ENCODE assay signal across 26 cellular contexts in genomic region chr2:73088703-73089102, GRCh38. TPM values are rescaled to one million over a fixed set of nuclear protein-coding genes. Genes with fewer than 3 reads are reported as not detected.
A peak's percentile ranks its signal among the peaks of the same experiment; 100 is the strongest.
DNase-seq lines count a peak whose midpoint lies in the region; ATAC-seq and TF ChIP-seq lines count a peak whose summit lies in the region.
"Had no signal": no experiment of that assay in that cellular context is flagged by ENCODE, and none has a peak within 500 bp of the region (broad histone marks: within the 10 kb centered on the region; RNA-seq: fewer than 3 reads in every experiment).

No MANE protein-coding gene starts in this region.

- no peaks in the 10 kb centered on the region for H3K9me2 ChIP-seq in SK-N-SH

- TF ChIP-seq CTCF in SK-N-SH (IDR thresholded peaks at IDR 0.05) (no peak), brain microvascular endothelial cell (IDR thresholded peaks at IDR 0.05; ENCODE audit: low read depth, low read length, missing control alignments) (no peak), omental fat pad (IDR thresholded peaks at IDR 0.05) (no peak)

- H3K9me3 Mint-ChIP-seq in activated T-cell treated with anti-CD3 and anti-CD28 coated beads, Interleukin-2, amount 50 U/mL, for 72 hours, result no peaks in the 10 kb centered on the region
- H3K9me3 Mint-ChIP-seq: activated CD4-positive, alpha-beta T cell treated with anti-CD3 and anti-CD28 coated beads, Interleukin-2, amount 10 ng/mL, durations not matched to agents 7 days and 5 days; activated naive CD4-positive, alpha-beta T cell treated with anti-CD3 and anti-CD28 coated beads, Interleukin-2, amount 50 U/mL, for 24 hours; CD8-positive, alpha-beta memory T cell; nephron had no signal

- no peak for TF ChIP-seq RAD21 in SK-N-SH (IDR thresholded peaks at IDR 0.05; ENCODE audit: low read length)

- H3K9ac ChIP-seq in SK-N-SH, result peak overlapping the region; percentile 72
- no peak overlapping the region for H3K9ac ChIP-seq in stomach smooth muscle (ENCODE audit: low read length in 2 of 2)

- TF ChIP-seq EP300 in SK-N-SH (IDR thresholded peaks at IDR 0.05; ENCODE audit: borderline replicate concordance in 1 of 2, low read depth in 1 of 2, low read length in 1 of 2), result no peak

- 100% methylated on average over 2 of the region's 14 CpGs for WGBS in SK-N-SH (ENCODE audit: low lambda C conversion rate)

- peak overlapping the region; percentile 65; the same call in 1 of the 2 replicates for H3K4me2 ChIP-seq in SK-N-SH

- POLR2A ChIA-PET in SK-N-SH (lab: Yijun Ruan, JAX), result no interaction called here

- peaks cover 53% of the 10 kb centered on the region for H4K20me1 ChIP-seq in SK-N-SH (ENCODE audit: insufficient read depth)

- peaks cover 95% of the 10 kb centered on the region for H3K79me2 ChIP-seq in SK-N-SH (ENCODE audit: insufficient read depth)

- H3K27ac Mint-ChIP-seq in activated T-cell treated with anti-CD3 and anti-CD28 coated beads, Interleukin-2, amount 50 U/mL, for 72 hours, result no peak overlapping the region
- H3K27ac Mint-ChIP-seq: activated CD4-positive, alpha-beta T cell treated with anti-CD3 and anti-CD28 coated beads, Interleukin-2, amount 10 ng/mL, durations not matched to agents 7 days and 5 days; activated CD8-positive, alpha-beta memory T cell treated with anti-CD3 and anti-CD28 coated beads, Interleukin-2, amount 10 ng/mL, durations not matched to agents 7 days and 5 days; activated naive CD4-positive, alpha-beta T cell treated with anti-CD3 and anti-CD28 coated beads, Interleukin-2, amount 50 U/mL, for 24 hours; CD8-positive, alpha-beta memory T cell had no signal

- H3K27me3 ChIP-seq in SK-N-SH (ENCODE audit: insufficient read depth) (no peaks in the 10 kb centered on the region), brain microvascular endothelial cell (replicated peaks) (no peaks in the 10 kb centered on the region), muscle layer of duodenum (ENCODE audit: low read depth, low read length) (no peaks in the 10 kb centered on the region), stomach smooth muscle (ENCODE audit: control insufficient read depth in 1 of 2, insufficient read depth in 2 of 2, low read length in 2 of 2) (no peaks in the 10 kb centered on the region)
- H3K27me3 ChIP-seq: gastroesophageal sphincter, tibial nerve had no signal

- H3K27me3 Mint-ChIP-seq in activated T-cell treated with anti-CD3 and anti-CD28 coated beads, Interleukin-2, amount 50 U/mL, for 72 hours (ENCODE audit: low read depth), result no peaks in the 10 kb centered on the region
- H3K27me3 Mint-ChIP-seq: activated CD4-positive, alpha-beta T cell treated with anti-CD3 and anti-CD28 coated beads, Interleukin-2, amount 10 ng/mL, durations not matched to agents 7 days and 5 days; activated CD8-positive, alpha-beta memory T cell treated with anti-CD3 and anti-CD28 coated beads, Interleukin-2, amount 10 ng/mL, durations not matched to agents 7 days and 5 days; activated naive CD4-positive, alpha-beta T cell treated with anti-CD3 and anti-CD28 coated beads, Interleukin-2, amount 50 U/mL, for 24 hours; CD8-positive, alpha-beta memory T cell; progenitor cell of endocrine pancreas had no signal

- no peak overlapping the region for H3K4me3 Mint-ChIP-seq in activated T-cell treated with anti-CD3 and anti-CD28 coated beads, Interleukin-2, amount 50 U/mL, for 72 hours
- H3K4me3 Mint-ChIP-seq: activated CD4-positive, alpha-beta T cell treated with anti-CD3 and anti-CD28 coated beads, Interleukin-2, amount 10 ng/mL, durations not matched to agents 7 days and 5 days; activated CD8-positive, alpha-beta memory T cell treated with anti-CD3 and anti-CD28 coated beads, Interleukin-2, amount 10 ng/mL, durations not matched to agents 7 days and 5 days; activated naive CD4-positive, alpha-beta T cell treated with anti-CD3 and anti-CD28 coated beads, Interleukin-2, amount 50 U/mL, for 24 hours; CD8-positive, alpha-beta memory T cell had no signal

- H3K27ac ChIP-seq in SK-N-SH (ENCODE audit: low read depth in 2 of 2, low read length in 1 of 2) (peak overlapping the region in 1 of 2 experiments; percentile 93; a peak in 2 of 4 replicates), brain microvascular endothelial cell (peak overlapping the region; percentile 79), muscle layer of duodenum (ENCODE audit: low read length) (peak overlapping the region; percentile 73), stomach smooth muscle (ENCODE audit: low read length) (peak overlapping the region; percentile 31)
- H3K27ac ChIP-seq: 22Rv1 had no signal

- peaks cover 13% of the 10 kb centered on the region for H3F3A ChIP-seq in SK-N-SH (replicated peaks; ENCODE audit: insufficient read depth)

- no peak overlapping the region for H2AFZ ChIP-seq in SK-N-SH (ENCODE audit: low read depth)

- no peak overlapping the region for H3K4me3 ChIP-seq in SK-N-SH (ENCODE audit: low read depth in 2 of 2, low read length in 1 of 2)
- no peak overlapping the region for H3K4me3 ChIP-seq in brain microvascular endothelial cell (ENCODE audit: low read depth, low read length)
- H3K4me3 ChIP-seq in muscle layer of duodenum (ENCODE audit: low read depth in 1 of 2, low read length in 2 of 2), result no peak overlapping the region
- H3K4me3 ChIP-seq in stomach smooth muscle (ENCODE audit: low read length in 2 of 2), result no peak overlapping the region
- H3K4me3 ChIP-seq: gastroesophageal sphincter, tibial nerve had no signal

- no peaks in the 10 kb centered on the region for H3K4me1 Mint-ChIP-seq in activated T-cell treated with anti-CD3 and anti-CD28 coated beads, Interleukin-2, amount 50 U/mL, for 72 hours (ENCODE audit: low read depth)
- H3K4me1 Mint-ChIP-seq: activated CD4-positive, alpha-beta T cell treated with anti-CD3 and anti-CD28 coated beads, Interleukin-2, amount 10 ng/mL, durations not matched to agents 7 days and 5 days; activated CD8-positive, alpha-beta memory T cell treated with anti-CD3 and anti-CD28 coated beads, Interleukin-2, amount 10 ng/mL, durations not matched to agents 7 days and 5 days; activated naive CD4-positive, alpha-beta T cell treated with anti-CD3 and anti-CD28 coated beads, Interleukin-2, amount 50 U/mL, for 24 hours had no signal

- ATAC-seq in SK-N-SH treated with all-trans-retinoic acid at 6 μM for 48 hours (no peak), omental fat pad (ENCODE audit: low FRiP score) (no peak)
- no peak for ATAC-seq in activated T-cell treated with anti-CD3 and anti-CD28 coated beads, Interleukin-2, amount 50 U/mL, for 72 hours (replicated peaks in 1 of 2)
- ATAC-seq: activated CD8-positive, alpha-beta memory T cell treated with anti-CD3 and anti-CD28 coated beads, Interleukin-2, amount 10 ng/mL, durations not matched to agents 7 days and 5 days; HCT116 had no signal

- H3K36me3 Mint-ChIP-seq in activated T-cell treated with anti-CD3 and anti-CD28 coated beads, Interleukin-2, amount 50 U/mL, for 72 hours (ENCODE audit: insufficient read depth in 2 of 2), result no peaks in the 10 kb centered on the region
- H3K36me3 Mint-ChIP-seq: activated CD8-positive, alpha-beta memory T cell treated with anti-CD3 and anti-CD28 coated beads, Interleukin-2, amount 10 ng/mL, durations not matched to agents 7 days and 5 days; activated naive CD4-positive, alpha-beta T cell treated with anti-CD3 and anti-CD28 coated beads, Interleukin-2, amount 50 U/mL, for 24 hours had no signal

- H3K9me3 ChIP-seq in SK-N-SH (no peaks in the 10 kb centered on the region), muscle layer of duodenum (ENCODE audit: control insufficient read depth in 1 of 2, low read length in 2 of 2) (no peaks in the 10 kb centered on the region), stomach smooth muscle (ENCODE audit: control insufficient read depth in 2 of 2, low read length in 2 of 2) (no peaks in the 10 kb centered on the region)
- H3K9me3 ChIP-seq: gastroesophageal sphincter, tibial nerve had no signal

- peaks cover 20 to 33% of the 10 kb centered on the region in 2 experiments; a peak in 2 of 4 replicates for H3K4me1 ChIP-seq in SK-N-SH (ENCODE audit: control insufficient read depth in 1 of 2, insufficient read depth in 2 of 2, low read depth in 1 of 2, low read length in 1 of 2)
- H3K4me1 ChIP-seq in muscle layer of duodenum (ENCODE audit: control insufficient read depth in 1 of 2, insufficient read depth in 2 of 2, low read length in 2 of 2), result peaks cover 0 to 19% of the 10 kb centered on the region in 2 donors
- peaks cover 27% of the 10 kb centered on the region for H3K4me1 ChIP-seq in stomach smooth muscle (ENCODE audit: control insufficient read depth, insufficient read depth, low read length)

- DNase-seq in SK-N-SH, result no peak
- DNase-seq in brain microvascular endothelial cell, result no peak
- no peak for DNase-seq in omental fat pad (ENCODE audit: low spot score)
- no peak for DNase-seq in activated T-cell treated with anti-CD3 and anti-CD28 coated beads, Interleukin-2, amount 50 U/mL, for 72 hours
- DNase-seq in NCI-H2107 (lab: John Stamatoyannopoulos, UW), result no peak
- DNase-seq: activated CD4-positive, alpha-beta T cell treated with anti-CD3 and anti-CD28 coated beads, Interleukin-2, amount 10 ng/mL, durations not matched to agents 7 days and 5 days; activated CD8-positive, alpha-beta memory T cell treated with anti-CD3 and anti-CD28 coated beads, Interleukin-2, amount 10 ng/mL, durations not matched to agents 7 days and 5 days; CD8-positive, alpha-beta memory T cell; DMS79; effector CD4-positive, alpha-beta T cell; KBM-7; mesendoderm; NCI-H146; NCI-H2171; stimulated activated CD4-positive, alpha-beta T cell treated with anti-CD3 and anti-CD28 coated beads, Interleukin-4, amount 100 ng/mL, for 1 hour; stimulated activated naive CD4-positive, alpha-beta T cell had no signal

- peaks cover 0 to 28% of the 10 kb centered on the region in 2 experiments for H3K36me3 ChIP-seq in SK-N-SH (replicated peaks in 1 of 2; ENCODE audit: control insufficient read depth in 1 of 2, insufficient read depth in 2 of 2, low read length in 1 of 2)
- H3K36me3 ChIP-seq in brain microvascular endothelial cell (replicated peaks), result peaks cover 29% of the 10 kb centered on the region
- peaks cover 0 to 20% of the 10 kb centered on the region in 2 donors for H3K36me3 ChIP-seq in muscle layer of duodenum (ENCODE audit: control insufficient read depth in 1 of 2, insufficient read depth in 2 of 2, low read length in 2 of 2)
- H3K36me3 ChIP-seq in stomach smooth muscle (ENCODE audit: control insufficient read depth in 2 of 2, insufficient read depth in 2 of 2, low read length in 2 of 2), result peaks cover 13 to 24% of the 10 kb centered on the region in 2 donors

- in situ Hi-C loops in brain microvascular endothelial cell (cut with HindIII; ENCODE audit: low pct_ligation_motif_present, low sequenced_read_pairs), result no loop called here

- CTCF ChIA-PET in SK-N-SH (lab: Yijun Ruan, JAX), result interaction anchor here (0.7 to 21.6 kb wide), 8 partner anchors 9 to 1790 kb away, joined by 3 to 267 read pairs (median 7); partner anchors contain the start of gene RAB11FIP5

RNA-seq across cellular contexts. Expression of gene SFXN5, which starts 17.2 kb away (rescaled TPM):
- polyA plus RNA-seq in SK-N-SH (2012; rRNA removed), result 9.9 and 11.0 TPM in 2 replicates
- 4.5 and 6.4 TPM in 2 replicates for polyA plus RNA-seq in SK-N-SH (2012; cell fraction: cytosol; rRNA removed)
- polyA plus RNA-seq in SK-N-SH (2012; cell fraction: nucleus; rRNA removed), result 36.2 and 48.1 TPM in 2 replicates
- 10 to 100 TPM in 2 of 4 donors, 1 to 10 TPM in 2; 5.1 to 15.6 (median 9.4) TPM for total RNA-seq in omental fat pad
- 10 to 100 TPM in 1 of 2 donors, 1 to 10 TPM in 1; 9.1 to 10.1 TPM for total RNA-seq in activated T-cell treated with anti-CD3 and anti-CD28 coated beads, Interleukin-2, amount 50 U/mL, for 72 hours

RNA-seq across cellular contexts. Expression of gene RAB11FIP5, which starts 24.0 kb away (rescaled TPM):
- polyA plus RNA-seq in SK-N-SH (2012; rRNA removed), result 16.4 and 17.1 TPM in 2 replicates
- 12.4 and 17.2 TPM in 2 replicates for polyA plus RNA-seq in SK-N-SH (2012; cell fraction: cytosol; rRNA removed)
- 19.9 and 24.8 TPM in 2 replicates for polyA plus RNA-seq in SK-N-SH (2012; cell fraction: nucleus; rRNA removed)
- total RNA-seq in omental fat pad, result 10 to 100 TPM; 16.6 to 40.1 (median 20.7) TPM
- total RNA-seq in activated T-cell treated with anti-CD3 and anti-CD28 coated beads, Interleukin-2, amount 50 U/mL, for 72 hours, result 1 to 10 TPM; 6.6 to 9.8 TPM
